ENCODE assay signal across 15 cellular contexts in genomic region chr12:14611640-14612203, GRCh38. TPM values are rescaled to one million over a fixed set of nuclear protein-coding genes. Genes with fewer than 3 reads are reported as not detected.
A peak's percentile ranks its signal among the peaks of the same experiment; 100 is the strongest.
DNase-seq lines count a peak whose midpoint lies in the region; ATAC-seq and TF ChIP-seq lines count a peak whose summit lies in the region.
"Had no signal": no experiment of that assay in that cellular context is flagged by ENCODE, and none has a peak within 500 bp of the region (broad histone marks: within the 10 kb centered on the region; RNA-seq: fewer than 3 reads in every experiment).

No MANE protein-coding gene starts in this region.

- DNase-seq in Right ventricle myocardium superior = no peak
- no peak for DNase-seq in cardiac septum (ENCODE audit: low spot score)
- DNase-seq in MV-4-11 (lab: John Stamatoyannopoulos, UW) = peak; percentile 82
- DNase-seq in activated B cell treated with CpG ODN at 0.5 μM for 24 hours = no peak
- no peak for DNase-seq in ecto neural progenitor cell (ENCODE audit: low spot score)
- DNase-seq in head of caudate nucleus = no peak
- DNase-seq in left lobe of liver (ENCODE audit: low spot score) = no peak
- DNase-seq: DMS79 treated with DMSO at 0.1 percent for 48 hours, GDM1, Karpas-422, NCI-H345, NCI-H526 treated with DMSO at 0.1 percent for 48 hours, SJCRH30 had no signal

- peak; percentile 54 for ATAC-seq in Right ventricle myocardium superior (ENCODE audit: poor library complexity)
- no peak for ATAC-seq in activated B cell treated with CpG ODN at 0.5 μM for 24 hours (ENCODE audit: low read depth)
- ATAC-seq in left lobe of liver = no peak
- ATAC-seq: Panc1 had no signal

- POLR2A ChIA-PET in activated B cell treated with CpG ODN at 0.5 μM for 24 hours (lab: Charles Lee) = no interaction called here

- H3K27me3 ChIP-seq in neutrophil = no peaks in the 10 kb centered on the region
- H3K27me3 ChIP-seq: SJCRH30 had no signal

- no peaks in the 10 kb centered on the region for H3K9me3 ChIP-seq in neutrophil

- H3K27me3 Mint-ChIP-seq in activated B cell treated with CpG ODN at 0.5 μM for 24 hours = no peaks in the 10 kb centered on the region

- CTCF ChIA-PET in activated B cell treated with CpG ODN at 0.5 μM for 24 hours (lab: Charles Lee) = interaction anchor here (1.9 kb wide), 1 partner anchor 40 kb away, joined by 9 read pairs; no protein-coding TSS in a partner anchor

- no peak for TF ChIP-seq CTCF in activated B cell treated with CpG ODN at 0.5 μM for 24 hours (IDR thresholded peaks at IDR 0.05)
- no peak for TF ChIP-seq CTCF in neutrophil (IDR thresholded peaks at IDR 0.05)

- no peaks in the 10 kb centered on the region for H3K36me3 ChIP-seq in neutrophil
- H3K36me3 ChIP-seq: SJCRH30 had no signal

- peak overlapping the region; percentile 18 for H3K27ac Mint-ChIP-seq in activated B cell treated with CpG ODN at 0.5 μM for 24 hours

- peak overlapping the region; percentile 6 for H3K27ac ChIP-seq in neutrophil
- H3K27ac ChIP-seq: SJCRH30 had no signal

- H3K36me3 Mint-ChIP-seq in activated B cell treated with CpG ODN at 0.5 μM for 24 hours (ENCODE audit: low read depth) = peaks cover 13% of the 10 kb centered on the region

- H3K4me3 Mint-ChIP-seq in activated B cell treated with CpG ODN at 0.5 μM for 24 hours = no peak overlapping the region

- intact Hi-C loops in Right ventricle myocardium superior (cut with DNase I) (no loop called here), cardiac septum (cut with DNase I) (loop anchor here (5.0 kb wide), 1 partner anchor 44 kb away; the partner anchor contains the start of gene PLBD1), activated B cell treated with CpG ODN at 0.5 μM for 24 hours (cut with micrococcal nuclease) (loop anchor here (2.0 to 10.0 kb wide), 5 partner anchors 33 to 1507 kb away; partner anchors contain the start of gene GSG1), head of caudate nucleus (cut with DNase I) (loop anchor here (10.0 kb wide), 1 partner anchor 377 kb away; no protein-coding TSS in a partner anchor)

- H3K4me3 ChIP-seq in neutrophil (ENCODE audit: low read depth in 1 of 2, low read length in 1 of 2) = no peak overlapping the region
- H3K4me3 ChIP-seq: SJCRH30 had no signal

- H3K4me1 Mint-ChIP-seq in activated B cell treated with CpG ODN at 0.5 μM for 24 hours = peaks cover 36% of the 10 kb centered on the region

- H3K4me1 ChIP-seq in neutrophil (ENCODE audit: control insufficient read depth in 1 of 2, insufficient read depth in 1 of 2, low read depth in 1 of 2, low read length in 1 of 2) = peaks cover 62 to 77% of the 10 kb centered on the region in 2 experiments
- H3K4me1 ChIP-seq: SJCRH30 had no signal

- peaks cover 18% of the 10 kb centered on the region for H3K9me3 Mint-ChIP-seq in activated B cell treated with CpG ODN at 0.5 μM for 24 hours

RNA-seq across cellular contexts. Expression of gene PLBD1, which starts 44.0 kb away (rescaled TPM):
- 23.8 TPM for total RNA-seq in Right ventricle myocardium superior
- total RNA-seq in cardiac septum = 33.8 TPM
- total RNA-seq in activated B cell treated with CpG ODN at 0.5 μM for 24 hours = 0.33 and 0.56 TPM in 2 replicates
- 2.5 TPM for total RNA-seq in left lobe of liver
- total RNA-seq: SJCRH30 had no signal
